ENCODE assay signal across 1 cellular context in genomic region chr17:38617967-38618760, GRCh38.
TF ChIP-seq lines count a peak whose summit lies in the region.

No MANE protein-coding gene starts in this region.

TF ChIP-seq in HepG2, 621 proteins besides CTCF, POLR2A, EP300 and RAD21 (continued from another document and continues in another):
- TF ChIP-seq, protein P1, sequence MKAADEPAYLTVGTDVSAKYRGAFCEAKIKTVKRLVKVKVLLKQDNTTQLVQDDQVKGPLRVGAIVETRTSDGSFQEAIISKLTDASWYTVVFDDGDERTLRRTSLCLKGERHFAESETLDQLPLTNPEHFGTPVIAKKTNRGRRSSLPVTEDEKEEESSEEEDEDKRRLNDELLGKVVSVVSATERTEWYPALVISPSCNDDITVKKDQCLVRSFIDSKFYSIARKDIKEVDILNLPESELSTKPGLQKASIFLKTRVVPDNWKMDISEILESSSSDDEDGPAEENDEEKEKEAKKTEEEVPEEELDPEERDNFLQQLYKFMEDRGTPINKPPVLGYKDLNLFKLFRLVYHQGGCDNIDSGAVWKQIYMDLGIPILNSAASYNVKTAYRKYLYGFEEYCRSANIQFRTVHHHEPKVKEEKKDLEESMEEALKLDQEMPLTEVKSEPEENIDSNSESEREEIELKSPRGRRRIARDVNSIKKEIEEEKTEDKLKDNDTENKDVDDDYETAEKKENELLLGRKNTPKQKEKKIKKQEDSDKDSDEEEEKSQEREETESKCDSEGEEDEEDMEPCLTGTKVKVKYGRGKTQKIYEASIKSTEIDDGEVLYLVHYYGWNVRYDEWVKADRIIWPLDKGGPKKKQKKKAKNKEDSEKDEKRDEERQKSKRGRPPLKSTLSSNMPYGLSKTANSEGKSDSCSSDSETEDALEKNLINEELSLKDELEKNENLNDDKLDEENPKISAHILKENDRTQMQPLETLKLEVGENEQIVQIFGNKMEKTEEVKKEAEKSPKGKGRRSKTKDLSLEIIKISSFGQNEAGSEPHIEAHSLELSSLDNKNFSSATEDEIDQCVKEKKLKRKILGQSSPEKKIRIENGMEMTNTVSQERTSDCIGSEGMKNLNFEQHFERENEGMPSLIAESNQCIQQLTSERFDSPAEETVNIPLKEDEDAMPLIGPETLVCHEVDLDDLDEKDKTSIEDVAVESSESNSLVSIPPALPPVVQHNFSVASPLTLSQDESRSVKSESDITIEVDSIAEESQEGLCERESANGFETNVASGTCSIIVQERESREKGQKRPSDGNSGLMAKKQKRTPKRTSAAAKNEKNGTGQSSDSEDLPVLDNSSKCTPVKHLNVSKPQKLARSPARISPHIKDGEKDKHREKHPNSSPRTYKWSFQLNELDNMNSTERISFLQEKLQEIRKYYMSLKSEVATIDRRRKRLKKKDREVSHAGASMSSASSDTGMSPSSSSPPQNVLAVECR (CRISPR knock-in tag; IDR thresholded peaks at IDR 0.05; ENCODE audit: borderline replicate concordance), result no peak; the same call in 1 of the 2 replicates
- no peak for TF ChIP-seq EED (CRISPR knock-in tag; IDR thresholded peaks at IDR 0.05)
- no peak for TF ChIP-seq ZHX2 (IDR thresholded peaks at IDR 0.05; ENCODE audit: low read depth)
- no peak for TF ChIP-seq ZHX2 (CRISPR knock-in tag; IDR thresholded peaks at IDR 0.05; ENCODE audit: borderline replicate concordance)
- peak; percentile 97 for TF ChIP-seq RXRA (CRISPR knock-in tag; IDR thresholded peaks at IDR 0.05)
- peak; percentile 66 for TF ChIP-seq PHF5A (CRISPR knock-in tag; IDR thresholded peaks at IDR 0.05; ENCODE audit: low read depth, unreplicated experiment)
- no peak for TF ChIP-seq KMT2A (CRISPR knock-in tag; IDR thresholded peaks at IDR 0.05)
- TF ChIP-seq, protein P2, sequence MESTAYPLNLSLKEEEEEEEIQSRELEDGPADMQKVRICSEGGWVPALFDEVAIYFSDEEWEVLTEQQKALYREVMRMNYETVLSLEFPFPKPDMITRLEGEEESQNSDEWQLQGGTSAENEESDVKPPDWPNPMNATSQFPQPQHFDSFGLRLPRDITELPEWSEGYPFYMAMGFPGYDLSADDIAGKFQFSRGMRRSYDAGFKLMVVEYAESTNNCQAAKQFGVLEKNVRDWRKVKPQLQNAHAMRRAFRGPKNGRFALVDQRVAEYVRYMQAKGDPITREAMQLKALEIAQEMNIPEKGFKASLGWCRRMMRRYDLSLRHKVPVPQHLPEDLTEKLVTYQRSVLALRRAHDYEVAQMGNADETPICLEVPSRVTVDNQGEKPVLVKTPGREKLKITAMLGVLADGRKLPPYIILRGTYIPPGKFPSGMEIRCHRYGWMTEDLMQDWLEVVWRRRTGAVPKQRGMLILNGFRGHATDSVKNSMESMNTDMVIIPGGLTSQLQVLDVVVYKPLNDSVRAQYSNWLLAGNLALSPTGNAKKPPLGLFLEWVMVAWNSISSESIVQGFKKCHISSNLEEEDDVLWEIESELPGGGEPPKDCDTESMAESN (CRISPR knock-in tag; conservative IDR thresholded peaks at IDR 0.05), result no peak
- no peak for TF ChIP-seq ZNF768 (CRISPR knock-in tag; IDR thresholded peaks at IDR 0.05)
- TF ChIP-seq, protein P3, sequence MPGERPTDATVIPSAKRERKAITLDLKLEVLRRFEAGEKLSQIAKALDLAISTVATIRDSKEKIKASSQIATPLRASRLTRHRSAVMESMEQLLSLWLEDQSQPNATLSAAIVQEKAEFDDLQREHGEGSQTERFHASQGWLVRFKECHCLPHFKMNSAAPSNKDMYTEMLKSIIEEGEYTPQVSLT (CRISPR knock-in tag; IDR thresholded peaks at IDR 0.05; ENCODE audit: borderline replicate concordance, low read depth), result no peak
- no peak for TF ChIP-seq SP140L (CRISPR knock-in tag; IDR thresholded peaks at IDR 0.05; ENCODE audit: borderline replicate concordance)
- TF ChIP-seq ZBTB39 (CRISPR knock-in tag; IDR thresholded peaks at IDR 0.05), result no peak
- TF ChIP-seq TARDBP (CRISPR knock-in tag; IDR thresholded peaks at IDR 0.05), result peak; percentile 81
- peak; percentile 59 for TF ChIP-seq PPARG (CRISPR knock-in tag; conservative IDR thresholded peaks at IDR 0.05)
- TF ChIP-seq STAG1 (CRISPR knock-in tag; IDR thresholded peaks at IDR 0.05), result no peak
- TF ChIP-seq TMF1 (CRISPR knock-in tag; IDR thresholded peaks at IDR 0.05; ENCODE audit: low read depth), result no peak
- peak; percentile 27; the same call in 1 of the 2 replicates for TF ChIP-seq KDM3A (CRISPR knock-in tag; IDR thresholded peaks at IDR 0.05; ENCODE audit: low read depth)
- TF ChIP-seq, protein P4, sequence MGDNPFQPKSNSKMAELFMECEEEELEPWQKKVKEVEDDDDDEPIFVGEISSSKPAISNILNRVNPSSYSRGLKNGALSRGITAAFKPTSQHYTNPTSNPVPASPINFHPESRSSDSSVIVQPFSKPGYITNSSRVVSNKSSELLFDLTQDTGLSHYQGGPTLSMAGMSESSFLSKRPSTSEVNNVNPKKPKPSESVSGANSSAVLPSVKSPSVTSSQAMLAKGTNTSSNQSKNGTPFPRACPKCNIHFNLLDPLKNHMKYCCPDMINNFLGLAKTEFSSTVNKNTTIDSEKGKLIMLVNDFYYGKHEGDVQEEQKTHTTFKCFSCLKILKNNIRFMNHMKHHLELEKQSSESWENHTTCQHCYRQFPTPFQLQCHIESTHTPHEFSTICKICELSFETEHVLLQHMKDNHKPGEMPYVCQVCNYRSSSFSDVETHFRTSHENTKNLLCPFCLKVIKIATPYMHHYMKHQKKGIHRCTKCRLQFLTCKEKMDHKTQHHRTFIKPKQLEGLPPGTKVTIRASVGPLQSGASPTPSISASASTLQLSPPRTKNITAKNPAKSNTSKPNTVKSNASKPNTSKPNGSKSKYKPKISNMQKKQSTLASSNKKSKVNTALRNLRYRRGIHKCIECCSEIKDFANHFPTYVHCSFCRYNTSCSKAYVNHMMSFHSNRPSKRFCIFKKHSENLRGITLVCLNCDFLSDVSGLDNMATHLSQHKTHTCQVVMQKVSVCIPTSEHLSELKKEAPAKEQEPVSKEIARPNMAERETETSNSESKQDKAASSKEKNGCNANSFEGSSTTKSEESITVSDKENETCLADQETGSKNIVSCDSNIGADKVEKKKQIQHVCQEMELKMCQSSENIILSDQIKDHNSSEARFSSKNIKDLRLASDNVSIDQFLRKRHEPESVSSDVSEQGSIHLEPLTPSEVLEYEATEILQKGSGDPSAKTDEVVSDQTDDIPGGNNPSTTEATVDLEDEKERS (CRISPR knock-in tag; IDR thresholded peaks at IDR 0.05), result no peak
- 0 out of 2 replicates have a peak, but pooled peaks have one; percentile 0 for TF ChIP-seq ZNF280B (CRISPR knock-in tag; IDR thresholded peaks at IDR 0.05; ENCODE audit: borderline replicate concordance)
- TF ChIP-seq, protein P5, sequence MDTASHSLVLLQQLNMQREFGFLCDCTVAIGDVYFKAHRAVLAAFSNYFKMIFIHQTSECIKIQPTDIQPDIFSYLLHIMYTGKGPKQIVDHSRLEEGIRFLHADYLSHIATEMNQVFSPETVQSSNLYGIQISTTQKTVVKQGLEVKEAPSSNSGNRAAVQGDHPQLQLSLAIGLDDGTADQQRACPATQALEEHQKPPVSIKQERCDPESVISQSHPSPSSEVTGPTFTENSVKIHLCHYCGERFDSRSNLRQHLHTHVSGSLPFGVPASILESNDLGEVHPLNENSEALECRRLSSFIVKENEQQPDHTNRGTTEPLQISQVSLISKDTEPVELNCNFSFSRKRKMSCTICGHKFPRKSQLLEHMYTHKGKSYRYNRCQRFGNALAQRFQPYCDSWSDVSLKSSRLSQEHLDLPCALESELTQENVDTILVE (CRISPR knock-in tag; IDR thresholded peaks at IDR 0.05), result 0 out of 2 replicates have a peak, but pooled peaks have one; percentile 39
- peak; percentile 31; the same call in 1 of the 2 replicates for TF ChIP-seq GATAD1 (CRISPR knock-in tag; IDR thresholded peaks at IDR 0.05)
- 0 out of 2 replicates have a peak, but pooled peaks have one; percentile 17 for TF ChIP-seq ZNF414 (CRISPR knock-in tag; IDR thresholded peaks at IDR 0.05)
- TF ChIP-seq PHF8 (CRISPR knock-in tag; IDR thresholded peaks at IDR 0.05), result 0 out of 2 replicates have a peak, but pooled peaks have one; percentile 4
- no peak for TF ChIP-seq MTF2 (CRISPR knock-in tag; IDR thresholded peaks at IDR 0.05; ENCODE audit: borderline replicate concordance)
- TF ChIP-seq FOXP1 (IDR thresholded peaks at IDR 0.05), result no peak
- peak; percentile 89 for TF ChIP-seq FOXP1 (CRISPR knock-in tag; IDR thresholded peaks at IDR 0.05)
- TF ChIP-seq, protein P6, sequence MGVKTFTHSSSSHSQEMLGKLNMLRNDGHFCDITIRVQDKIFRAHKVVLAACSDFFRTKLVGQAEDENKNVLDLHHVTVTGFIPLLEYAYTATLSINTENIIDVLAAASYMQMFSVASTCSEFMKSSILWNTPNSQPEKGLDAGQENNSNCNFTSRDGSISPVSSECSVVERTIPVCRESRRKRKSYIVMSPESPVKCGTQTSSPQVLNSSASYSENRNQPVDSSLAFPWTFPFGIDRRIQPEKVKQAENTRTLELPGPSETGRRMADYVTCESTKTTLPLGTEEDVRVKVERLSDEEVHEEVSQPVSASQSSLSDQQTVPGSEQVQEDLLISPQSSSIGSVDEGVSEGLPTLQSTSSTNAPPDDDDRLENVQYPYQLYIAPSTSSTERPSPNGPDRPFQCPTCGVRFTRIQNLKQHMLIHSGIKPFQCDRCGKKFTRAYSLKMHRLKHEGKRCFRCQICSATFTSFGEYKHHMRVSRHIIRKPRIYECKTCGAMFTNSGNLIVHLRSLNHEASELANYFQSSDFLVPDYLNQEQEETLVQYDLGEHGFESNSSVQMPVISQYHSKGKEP (CRISPR knock-in tag; IDR thresholded peaks at IDR 0.05), result no peak
- no peak for TF ChIP-seq MLLT10 (CRISPR knock-in tag; IDR thresholded peaks at IDR 0.05)
